In the genomic region with DNA sequence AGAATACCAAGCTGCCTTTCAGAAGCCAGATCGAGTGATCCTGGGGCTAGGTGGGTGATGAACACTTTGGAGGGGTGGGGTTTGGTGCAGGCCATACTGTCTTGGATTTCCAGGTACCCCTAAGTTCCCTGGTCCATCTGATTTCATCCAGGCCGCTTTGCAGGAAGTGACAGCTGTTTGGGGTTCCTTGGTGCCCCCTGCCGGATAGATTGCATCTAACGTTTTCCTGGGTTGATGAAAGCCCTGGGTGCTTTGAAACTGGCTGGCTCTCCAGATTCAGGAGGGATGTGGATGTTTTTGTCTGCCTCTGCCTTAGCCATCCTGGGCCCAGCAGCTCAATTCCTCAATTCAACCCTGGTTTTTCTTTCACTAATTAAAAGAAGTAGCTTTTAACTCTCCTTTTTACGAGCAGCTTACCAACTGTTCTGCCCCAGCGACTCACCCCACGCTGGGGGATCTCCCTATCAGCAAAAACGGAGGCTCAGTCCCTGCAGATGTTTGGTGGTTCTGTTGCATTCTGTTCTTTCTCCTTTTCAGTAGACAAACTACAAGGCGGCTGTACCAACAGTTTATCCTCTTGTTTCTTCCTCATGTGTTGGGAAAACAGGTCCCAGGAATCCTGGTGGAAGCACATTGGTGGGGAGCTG, we compare ENCODE assay signal across 8 cellular contexts. TPM values are rescaled to one million over a fixed set of nuclear protein-coding genes. Genes with fewer than 3 reads are reported as not detected.
DNase-seq lines count a peak whose midpoint lies in the region; ATAC-seq and TF ChIP-seq lines count a peak whose summit lies in the region.

No MANE protein-coding gene starts in this region.

- no peaks in the 10 kb centered on the region for H4K20me1 ChIP-seq in mammary epithelial cell (ENCODE audit: insufficient read depth, low read length)

- BruUV-seq in mammary epithelial cell (replicated peaks; lab: Mats Ljungman, UMichigan), result no TSS peak

- H3K4me2 ChIP-seq in mammary epithelial cell (ENCODE audit: insufficient read depth, low read depth, low read length), result no peak overlapping the region

- TF ChIP-seq CTCF in VCaP (conservative IDR thresholded peaks at IDR 0.05), result peak; percentile 82
- peak; percentile 77 to 81 for TF ChIP-seq CTCF in mammary epithelial cell (conservative IDR thresholded peaks at IDR 0.05 in 1 of 2, IDR thresholded peaks at IDR 0.05 in 1 of 2; ENCODE audit: extremely low read depth in 1 of 2, insufficient read depth in 1 of 2, low read depth in 1 of 2, low read length in 2 of 2)

- DNase-seq in NCI-H187 (lab: John Stamatoyannopoulos, UW) (peak; percentile 10 to 11), NCI-H187 treated with DMSO at 0.1 percent for 48 hours (lab: John Stamatoyannopoulos, UW) (no peak), NCI-H1930 (lab: John Stamatoyannopoulos, UW) (peak; percentile 19 to 28), mammary epithelial cell (peak; percentile 53), islet precursor cell (peak; percentile 82)
- DNase-seq in stimulated activated CD4-positive, alpha-beta T cell treated with anti-CD3 and anti-CD28 coated beads, Interleukin-1b, Interleukin-23, amount 100 ng/mL, for 24 hours (ENCODE audit: low read depth in 4 of 4, low spot score in 1 of 4), result peak; percentile 50 to 57 (median 52)

- CTCF ChIA-PET in mammary epithelial cell (lab: Charles Lee; ENCODE audit: low non-redundant PET), result interaction anchor here (0.6 to 0.7 kb wide), 2 partner anchors 9 to 93 kb away, joined by 5 to 9 read pairs; no protein-coding TSS in a partner anchor

- H3K4me1 ChIP-seq in mammary epithelial cell (ENCODE audit: insufficient read depth, low read length), result peaks cover 18% of the 10 kb centered on the region

- no peak overlapping the region for H3K4me3 ChIP-seq in mammary epithelial cell (replicated peaks in 1 of 3; ENCODE audit: insufficient read depth in 1 of 3, low read depth in 2 of 3, low read length in 3 of 3)

- in situ Hi-C loops in mammary epithelial cell (cut with MboI; ENCODE audit: low sequenced_read_pairs in 2 of 2), result loop anchor here (5.0 kb wide), 1 partner anchor 72 kb away; no protein-coding TSS in a partner anchor

- peaks cover 36% of the 10 kb centered on the region for H3K79me2 ChIP-seq in mammary epithelial cell (ENCODE audit: insufficient read depth, low read length)

- H3K36me3 ChIP-seq in mammary epithelial cell (ENCODE audit: insufficient read depth, low read length), result no peaks in the 10 kb centered on the region

- no peak overlapping the region for H2AFZ ChIP-seq in mammary epithelial cell (ENCODE audit: low read depth, low read length)

- WGBS in mammary epithelial cell (ENCODE audit: low coverage, missing lambda C conversion rate), result 60% methylated on average over 8 of the region's 9 CpGs

- intact Hi-C loops in mammary epithelial cell (cut with micrococcal nuclease), result loop anchor here (1.0 kb wide), 2 partner anchors 46 to 76 kb away; no protein-coding TSS in a partner anchor

- H3K27ac ChIP-seq in VCaP (no peak overlapping the region), mammary epithelial cell (ENCODE audit: insufficient read depth, low read depth, low read length) (no peak overlapping the region)

- dilution Hi-C loops in mammary epithelial cell (cut with HindIII; ENCODE audit: low sequenced_read_pairs), result no loop called here

- H3K9ac ChIP-seq in mammary epithelial cell (ENCODE audit: insufficient read depth, low read length), result no peak overlapping the region

- no peaks in the 10 kb centered on the region for H3K27me3 ChIP-seq in mammary epithelial cell (ENCODE audit: insufficient read depth, low read length)

- peaks cover 6% of the 10 kb centered on the region for H3K9me3 ChIP-seq in mammary epithelial cell (replicated peaks; ENCODE audit: insufficient read depth, low read length)

- peak; percentile 85 for ATAC-seq in HG02763 (IDR thresholded peaks at IDR 0.05; ENCODE audit: unreplicated experiment)

RNA-seq across cellular contexts. Expression of a gene that starts 37.1 kb away (rescaled TPM):
- 10 to 100 TPM; 48.8 to 70.3 TPM for total RNA-seq in mammary epithelial cell
- 23.1 TPM for polyA plus RNA-seq in mammary epithelial cell
- 45.2 TPM for polyA minus RNA-seq in mammary epithelial cell
